Comparison of ENCODE assay signal across 8 cellular contexts in genomic region chr5:172642046-172642409, GRCh38. TPM values are rescaled to one million over a fixed set of nuclear protein-coding genes. Genes with fewer than 3 reads are reported as not detected.
DNase-seq lines count a peak whose midpoint lies in the region; ATAC-seq and TF ChIP-seq lines count a peak whose summit lies in the region.

No MANE protein-coding gene starts in this region.

- H3K4me3 Mint-ChIP-seq in chondrocyte (ENCODE audit: unreplicated experiment): peak overlapping the region; percentile 64

- H3K27me3 ChIP-seq in right atrium auricular region: no peaks in the 10 kb centered on the region
- no peaks in the 10 kb centered on the region for H3K27me3 ChIP-seq in muscle layer of duodenum (ENCODE audit: low read depth, low read length)
- H3K27me3 ChIP-seq in vagina: no peaks in the 10 kb centered on the region

- peaks cover 22% of the 10 kb centered on the region for H3K4me1 Mint-ChIP-seq in chondrocyte (ENCODE audit: low read depth)

- H3K27ac ChIP-seq in right atrium auricular region: peak overlapping the region; percentile 93 to 94
- peak overlapping the region; percentile 28 for H3K27ac ChIP-seq in muscle layer of duodenum (ENCODE audit: low read length)
- H3K27ac ChIP-seq in vagina: peak overlapping the region; percentile 88

- H3K27me3 Mint-ChIP-seq in chondrocyte (ENCODE audit: low read depth): peaks cover 3% of the 10 kb centered on the region

- H3K36me3 ChIP-seq in right atrium auricular region (no peaks in the 10 kb centered on the region), muscle layer of duodenum (ENCODE audit: control insufficient read depth in 1 of 2, insufficient read depth in 2 of 2, low read length in 2 of 2) (no peaks in the 10 kb centered on the region), vagina (no peaks in the 10 kb centered on the region)

- ATAC-seq in Right ventricle myocardium inferior (no peak), HG02678 (IDR thresholded peaks at IDR 0.05; ENCODE audit: unreplicated experiment) (no peak)

- H3K4me3 ChIP-seq in right atrium auricular region (peak overlapping the region; percentile 90 to 93), muscle layer of duodenum (ENCODE audit: low read depth in 1 of 2, low read length in 2 of 2) (peak overlapping the region; percentile 63 to 94), vagina (peak overlapping the region; percentile 69 to 75)

- DNase-seq in right atrium auricular region (ENCODE audit: low spot score): no peak
- no peak for DNase-seq in Right ventricle myocardium inferior (ENCODE audit: missing footprints)
- DNase-seq in chondrocyte (ENCODE audit: low spot score): no peak
- DNase-seq in vagina (ENCODE audit: extremely low spot score in 2 of 2): no peak
- DNase-seq in activated T-cell treated with anti-CD3 and anti-CD28 coated beads, Interleukin-2, amount 50 U/mL, for 1 hour: no peak
- DNase-seq in cortex of kidney (lab: John Stamatoyannopoulos, UW): no peak

- intact Hi-C loops in Right ventricle myocardium inferior (cut with DNase I): loop anchor here (2.0 to 5.0 kb wide), 3 partner anchors 40 to 163 kb away; no protein-coding TSS in a partner anchor
- intact Hi-C loops in vagina (cut with DNase I): loop anchor here (10.0 kb wide), 1 partner anchor 87 kb away; no protein-coding TSS in a partner anchor

- H3K4me1 ChIP-seq in right atrium auricular region (peaks cover 0 to 67% of the 10 kb centered on the region in 2 donors), muscle layer of duodenum (ENCODE audit: control insufficient read depth in 1 of 2, insufficient read depth in 2 of 2, low read length in 2 of 2) (peaks cover 12 to 54% of the 10 kb centered on the region in 2 donors), vagina (peaks cover 24% of the 10 kb centered on the region)

- H3K27ac Mint-ChIP-seq in chondrocyte (ENCODE audit: unreplicated experiment): no peak overlapping the region

- H3K9me3 ChIP-seq in right atrium auricular region: no peaks in the 10 kb centered on the region
- no peaks in the 10 kb centered on the region for H3K9me3 ChIP-seq in muscle layer of duodenum (ENCODE audit: control insufficient read depth in 1 of 2, low read length in 2 of 2)
- H3K9me3 ChIP-seq in vagina: no peaks in the 10 kb centered on the region

- no peaks in the 10 kb centered on the region for H3K36me3 Mint-ChIP-seq in chondrocyte (ENCODE audit: low read depth)

- TF ChIP-seq POLR2A in vagina (IDR thresholded peaks at IDR 0.05): no peak

- no peaks in the 10 kb centered on the region for H3K9me3 Mint-ChIP-seq in chondrocyte (ENCODE audit: low read depth)

- TF ChIP-seq CTCF in right atrium auricular region (IDR thresholded peaks at IDR 0.05) (no peak), chondrocyte (IDR thresholded peaks at IDR 0.05) (peak; percentile 1), vagina (IDR thresholded peaks at IDR 0.05) (no peak)

RNA-seq across cellular contexts. Expression of gene NEURL1B, which starts 1.0 kb away (rescaled TPM):
- total RNA-seq in right atrium auricular region (10 to 100 TPM; 17.9 to 22.4 TPM), Right ventricle myocardium inferior (37.1 TPM), chondrocyte (1.2 to 5.4 TPM (median 4.9 TPM) in 3 replicates), vagina (30.9 TPM)

Comparison
In these comparisons a context has a peak if more than half of its experiments do, and no peak if none do; other contexts are left out.
1. H3K27ac ChIP-seq: peak in every context shown above with its lines; median percentile 94 in right atrium auricular region; 88 in vagina; 28 in muscle layer of duodenum.